In the genomic region with DNA sequence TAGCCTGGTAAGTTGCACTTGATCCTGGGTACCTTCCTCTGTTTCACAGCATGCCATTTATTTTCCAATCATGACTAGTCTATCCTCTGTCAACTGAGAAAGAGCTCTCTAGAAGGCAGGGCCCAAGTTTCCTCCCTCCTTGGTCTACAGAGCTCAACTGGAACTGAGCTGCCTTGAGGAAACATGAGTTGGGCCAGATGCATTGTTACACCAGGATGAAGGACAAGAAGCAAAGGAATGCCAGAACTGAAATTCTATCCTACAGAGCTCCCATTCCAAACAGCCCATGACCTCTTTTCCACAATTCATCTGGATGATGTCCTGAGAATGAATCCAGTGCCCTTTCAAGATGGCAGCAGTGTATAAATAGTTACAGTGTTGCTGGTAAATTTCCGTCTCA, we compare ENCODE assay signal across 20 cellular contexts.
DNase-seq lines count a peak whose midpoint lies in the region; ATAC-seq lines count a peak whose summit lies in the region.
"Had no signal": no experiment of that assay in that cellular context is flagged by ENCODE, and none has a peak within 500 bp of the region (broad histone marks: within the 10 kb centered on the region; RNA-seq: fewer than 3 reads in every experiment).

No MANE protein-coding gene starts in this region.

- peak overlapping the region; percentile 68 for H3K4me3 Mint-ChIP-seq in T-helper 2 cell treated with Interferon-gamma antibody and Interleukin-4, amounts not matched to agents 5 μg/mL and 100 μg/mL, for 36 hours
- H3K4me3 Mint-ChIP-seq in CD4-positive, CD25-positive, alpha-beta regulatory T cell: peak overlapping the region in 2 of 4 donors; percentile 12 to 60
- no peak overlapping the region for H3K4me3 Mint-ChIP-seq in activated T-helper 2 cell treated with anti-CD3 and anti-CD28 coated beads, Interferon-gamma antibody, Interleukin-2, Interleukin-4, amounts not matched to agents 10 μg/mL and 5 μg/mL and 100 μg/mL, durations not matched to agents 14 hours and 24 hours and 36 hours (ENCODE audit: low read depth)
- H3K4me3 Mint-ChIP-seq in naive thymus-derived CD4-positive, alpha-beta T cell: peak overlapping the region in 2 of 10 donors; percentile 79 to 84
- H3K4me3 Mint-ChIP-seq in effector memory CD8-positive, alpha-beta T cell: no peak overlapping the region
- H3K4me3 Mint-ChIP-seq: CD14-positive monocyte, H9 had no signal

- peaks cover 45% of the 10 kb centered on the region for H3K4me1 Mint-ChIP-seq in T-helper 2 cell treated with Interferon-gamma antibody and Interleukin-4, amounts not matched to agents 5 μg/mL and 100 μg/mL, for 36 hours (ENCODE audit: low read depth)
- H3K4me1 Mint-ChIP-seq in CD4-positive, CD25-positive, alpha-beta regulatory T cell: peaks cover 13 to 27% (median 22%) of the 10 kb centered on the region in 4 donors
- peaks cover 39% of the 10 kb centered on the region for H3K4me1 Mint-ChIP-seq in activated T-helper 2 cell treated with anti-CD3 and anti-CD28 coated beads, Interferon-gamma antibody, Interleukin-2, Interleukin-4, amounts not matched to agents 10 μg/mL and 5 μg/mL and 100 μg/mL, durations not matched to agents 14 hours and 24 hours and 36 hours (ENCODE audit: low read depth)
- H3K4me1 Mint-ChIP-seq in naive thymus-derived CD4-positive, alpha-beta T cell: peaks cover 14 to 39% (median 33%) of the 10 kb centered on the region in 7 donors
- peaks cover 11 to 20% of the 10 kb centered on the region in 2 donors for H3K4me1 Mint-ChIP-seq in effector memory CD8-positive, alpha-beta T cell (ENCODE audit: low read depth in 2 of 2)
- H3K4me1 Mint-ChIP-seq: H9 had no signal

- no peak for DNase-seq in T-helper 2 cell treated with Interferon-gamma antibody and Interleukin-4, amounts not matched to agents 5 μg/mL and 100 μg/mL, for 36 hours (ENCODE audit: low spot score)
- DNase-seq in T-helper 2 cell (no peak), SW 1271 (lab: John Stamatoyannopoulos, UW) (no peak), GDM1 (lab: John Stamatoyannopoulos, UW) (no peak)
- DNase-seq in CD4-positive, CD25-positive, alpha-beta regulatory T cell: no peak
- no peak for DNase-seq in activated T-helper 2 cell treated with anti-CD3 and anti-CD28 coated beads, Interferon-gamma antibody, Interleukin-2, Interleukin-4, amounts not matched to agents 10 μg/mL and 5 μg/mL and 100 μg/mL, durations not matched to agents 14 hours and 24 hours and 36 hours (ENCODE audit: low spot score)
- DNase-seq in naive thymus-derived CD4-positive, alpha-beta T cell: no peak
- no peak for DNase-seq in effector memory CD8-positive, alpha-beta T cell
- DNase-seq: 8988T, COR-L47, DMS 273 treated with DMSO at 0.1 percent for 48 hours, DND-41, NCI-H1436, NCI-H2029, NCI-H345, NCI-H524 treated with DMSO at 0.1 percent for 48 hours had no signal

- POLR2A ChIA-PET in naive thymus-derived CD4-positive, alpha-beta T cell (lab: Charles Lee): interaction anchor here (0.6 to 4.8 kb wide), 7 partner anchors 9 to 70 kb away, joined by 3 to 51 read pairs (median 18); no protein-coding TSS in a partner anchor

- no peaks in the 10 kb centered on the region for H3K27me3 ChIP-seq in CD4-positive, CD25-positive, alpha-beta regulatory T cell (ENCODE audit: control insufficient read depth, insufficient read depth, low read length)
- no peaks in the 10 kb centered on the region for H3K27me3 ChIP-seq in naive thymus-derived CD4-positive, alpha-beta T cell (ENCODE audit: control insufficient read depth in 2 of 2, insufficient read depth in 2 of 2, low read length in 2 of 2)

- H3K27me3 Mint-ChIP-seq in T-helper 2 cell treated with Interferon-gamma antibody and Interleukin-4, amounts not matched to agents 5 μg/mL and 100 μg/mL, for 36 hours (ENCODE audit: low read depth): peaks cover 5% of the 10 kb centered on the region
- peaks cover 4% of the 10 kb centered on the region for H3K27me3 Mint-ChIP-seq in CD4-positive, CD25-positive, alpha-beta regulatory T cell
- peaks cover 4% of the 10 kb centered on the region for H3K27me3 Mint-ChIP-seq in activated T-helper 2 cell treated with anti-CD3 and anti-CD28 coated beads, Interferon-gamma antibody, Interleukin-2, Interleukin-4, amounts not matched to agents 10 μg/mL and 5 μg/mL and 100 μg/mL, durations not matched to agents 14 hours and 24 hours and 36 hours (ENCODE audit: low read depth)
- peaks cover 0 to 8% (median 0%) of the 10 kb centered on the region in 5 donors for H3K27me3 Mint-ChIP-seq in naive thymus-derived CD4-positive, alpha-beta T cell
- H3K27me3 Mint-ChIP-seq in effector memory CD8-positive, alpha-beta T cell: no peaks in the 10 kb centered on the region

- no peaks in the 10 kb centered on the region for H3K9me3 ChIP-seq in CD4-positive, CD25-positive, alpha-beta regulatory T cell (ENCODE audit: control insufficient read depth in 2 of 2, low read length in 2 of 2)
- no peaks in the 10 kb centered on the region for H3K9me3 ChIP-seq in naive thymus-derived CD4-positive, alpha-beta T cell (ENCODE audit: control insufficient read depth in 2 of 3, low read length in 3 of 3)

- no peak overlapping the region for H3K4me3 ChIP-seq in CD4-positive, CD25-positive, alpha-beta regulatory T cell (ENCODE audit: low read depth, low read length)
- H3K4me3 ChIP-seq in naive thymus-derived CD4-positive, alpha-beta T cell (ENCODE audit: low read length): no peak overlapping the region

- no peak for ATAC-seq in CD4-positive, CD25-positive, alpha-beta regulatory T cell (ENCODE audit: low read depth in 2 of 2)
- no peak for ATAC-seq in naive thymus-derived CD4-positive, alpha-beta T cell
- no peak for ATAC-seq in effector memory CD8-positive, alpha-beta T cell (replicated peaks)

- H3K36me3 Mint-ChIP-seq in T-helper 2 cell treated with Interferon-gamma antibody and Interleukin-4, amounts not matched to agents 5 μg/mL and 100 μg/mL, for 36 hours (ENCODE audit: low read depth): peaks cover 10% of the 10 kb centered on the region
- H3K36me3 Mint-ChIP-seq in CD4-positive, CD25-positive, alpha-beta regulatory T cell: peaks cover 3% of the 10 kb centered on the region
- H3K36me3 Mint-ChIP-seq in activated T-helper 2 cell treated with anti-CD3 and anti-CD28 coated beads, Interferon-gamma antibody, Interleukin-2, Interleukin-4, amounts not matched to agents 10 μg/mL and 5 μg/mL and 100 μg/mL, durations not matched to agents 14 hours and 24 hours and 36 hours (ENCODE audit: low read depth): peaks cover 17% of the 10 kb centered on the region
- peaks cover 0 to 32% (median 0%) of the 10 kb centered on the region in 5 donors for H3K36me3 Mint-ChIP-seq in naive thymus-derived CD4-positive, alpha-beta T cell
- H3K36me3 Mint-ChIP-seq in effector memory CD8-positive, alpha-beta T cell (ENCODE audit: insufficient read depth): peaks cover 2% of the 10 kb centered on the region
- H3K36me3 Mint-ChIP-seq: CD14-positive monocyte had no signal

- H3K4me1 ChIP-seq in CD4-positive, CD25-positive, alpha-beta regulatory T cell (ENCODE audit: control insufficient read depth, insufficient read depth, low read length, poor library complexity, severe bottlenecking): peaks cover 15% of the 10 kb centered on the region
- H3K4me1 ChIP-seq in naive thymus-derived CD4-positive, alpha-beta T cell (ENCODE audit: control insufficient read depth in 2 of 2, insufficient read depth in 2 of 2, low read length in 2 of 2): peaks cover 0 to 11% of the 10 kb centered on the region in 2 donors

- H3K27ac Mint-ChIP-seq in T-helper 2 cell treated with Interferon-gamma antibody and Interleukin-4, amounts not matched to agents 5 μg/mL and 100 μg/mL, for 36 hours: peak overlapping the region; percentile 95
- H3K27ac Mint-ChIP-seq in CD4-positive, CD25-positive, alpha-beta regulatory T cell: peak overlapping the region in 2 of 3 donors; percentile 80 to 83
- peak overlapping the region; percentile 89 for H3K27ac Mint-ChIP-seq in activated T-helper 2 cell treated with anti-CD3 and anti-CD28 coated beads, Interferon-gamma antibody, Interleukin-2, Interleukin-4, amounts not matched to agents 10 μg/mL and 5 μg/mL and 100 μg/mL, durations not matched to agents 14 hours and 24 hours and 36 hours
- H3K27ac Mint-ChIP-seq in naive thymus-derived CD4-positive, alpha-beta T cell: peak overlapping the region in 6 of 9 donors; percentile 42 to 92 (median 64)
- H3K27ac Mint-ChIP-seq in effector memory CD8-positive, alpha-beta T cell: no peak overlapping the region
- H3K27ac Mint-ChIP-seq: CD14-positive monocyte, H9 had no signal

- H3K27ac ChIP-seq in CD4-positive, CD25-positive, alpha-beta regulatory T cell (ENCODE audit: insufficient read depth, low read length, poor library complexity, severe bottlenecking): no peak overlapping the region
- H3K27ac ChIP-seq in naive thymus-derived CD4-positive, alpha-beta T cell (ENCODE audit: low read depth, low read length): no peak overlapping the region
- H3K27ac ChIP-seq: HL-60, RWPE1 had no signal

- no peaks in the 10 kb centered on the region for H3K36me3 ChIP-seq in CD4-positive, CD25-positive, alpha-beta regulatory T cell (ENCODE audit: control insufficient read depth, insufficient read depth, low read length)
- no peaks in the 10 kb centered on the region for H3K36me3 ChIP-seq in naive thymus-derived CD4-positive, alpha-beta T cell (ENCODE audit: control insufficient read depth in 2 of 3, insufficient read depth in 3 of 3, low read length in 3 of 3)

- CTCF ChIA-PET in naive thymus-derived CD4-positive, alpha-beta T cell (lab: Charles Lee): interaction anchor here (0.7 to 1.1 kb wide), 4 partner anchors 11 to 202 kb away, joined by 3 read pairs; no protein-coding TSS in a partner anchor

- intact Hi-C loops in activated T-helper 2 cell treated with anti-CD3 and anti-CD28 coated beads, Interferon-gamma antibody, Interleukin-2, Interleukin-4, amounts not matched to agents 10 μg/mL and 5 μg/mL and 100 μg/mL, durations not matched to agents 14 hours and 24 hours and 36 hours (cut with micrococcal nuclease): loop anchor here (2.0 to 5.0 kb wide), 2 partner anchors 32 to 133 kb away; no protein-coding TSS in a partner anchor
- intact Hi-C loops in naive thymus-derived CD4-positive, alpha-beta T cell (cut with micrococcal nuclease): loop anchor here in 1 of 2 donors (1.0 kb wide), 1 partner anchor 15 kb away; no protein-coding TSS in a partner anchor

- H3K9me3 Mint-ChIP-seq in T-helper 2 cell treated with Interferon-gamma antibody and Interleukin-4, amounts not matched to agents 5 μg/mL and 100 μg/mL, for 36 hours: peaks cover 19% of the 10 kb centered on the region
- H3K9me3 Mint-ChIP-seq in CD4-positive, CD25-positive, alpha-beta regulatory T cell: peaks cover 0 to 1% (median 0%) of the 10 kb centered on the region in 7 donors
- H3K9me3 Mint-ChIP-seq in activated T-helper 2 cell treated with anti-CD3 and anti-CD28 coated beads, Interferon-gamma antibody, Interleukin-2, Interleukin-4, amounts not matched to agents 10 μg/mL and 5 μg/mL and 100 μg/mL, durations not matched to agents 14 hours and 24 hours and 36 hours: peaks cover 8% of the 10 kb centered on the region
- peaks cover 0 to 18% (median 0%) of the 10 kb centered on the region in 11 donors for H3K9me3 Mint-ChIP-seq in naive thymus-derived CD4-positive, alpha-beta T cell
- H3K9me3 Mint-ChIP-seq in effector memory CD8-positive, alpha-beta T cell: no peaks in the 10 kb centered on the region

Comparison
In these comparisons a context has a peak if more than half of its experiments do, and no peak if none do; other contexts are left out.
1. H3K27ac Mint-ChIP-seq: peak in T-helper 2 cell treated with Interferon-gamma antibody and Interleukin-4, amounts not matched to agents 5 μg/mL and 100 μg/mL, for 36 hours (single experiment), CD4-positive, CD25-positive, alpha-beta regulatory T cell (2 of 3), activated T-helper 2 cell treated with anti-CD3 and anti-CD28 coated beads, Interferon-gamma antibody, Interleukin-2, Interleukin-4, amounts not matched to agents 10 μg/mL and 5 μg/mL and 100 μg/mL, durations not matched to agents 14 hours and 24 hours and 36 hours (single experiment) and naive thymus-derived CD4-positive, alpha-beta T cell (6 of 9); none in effector memory CD8-positive, alpha-beta T cell (0 of 2).